In the genomic region with DNA sequence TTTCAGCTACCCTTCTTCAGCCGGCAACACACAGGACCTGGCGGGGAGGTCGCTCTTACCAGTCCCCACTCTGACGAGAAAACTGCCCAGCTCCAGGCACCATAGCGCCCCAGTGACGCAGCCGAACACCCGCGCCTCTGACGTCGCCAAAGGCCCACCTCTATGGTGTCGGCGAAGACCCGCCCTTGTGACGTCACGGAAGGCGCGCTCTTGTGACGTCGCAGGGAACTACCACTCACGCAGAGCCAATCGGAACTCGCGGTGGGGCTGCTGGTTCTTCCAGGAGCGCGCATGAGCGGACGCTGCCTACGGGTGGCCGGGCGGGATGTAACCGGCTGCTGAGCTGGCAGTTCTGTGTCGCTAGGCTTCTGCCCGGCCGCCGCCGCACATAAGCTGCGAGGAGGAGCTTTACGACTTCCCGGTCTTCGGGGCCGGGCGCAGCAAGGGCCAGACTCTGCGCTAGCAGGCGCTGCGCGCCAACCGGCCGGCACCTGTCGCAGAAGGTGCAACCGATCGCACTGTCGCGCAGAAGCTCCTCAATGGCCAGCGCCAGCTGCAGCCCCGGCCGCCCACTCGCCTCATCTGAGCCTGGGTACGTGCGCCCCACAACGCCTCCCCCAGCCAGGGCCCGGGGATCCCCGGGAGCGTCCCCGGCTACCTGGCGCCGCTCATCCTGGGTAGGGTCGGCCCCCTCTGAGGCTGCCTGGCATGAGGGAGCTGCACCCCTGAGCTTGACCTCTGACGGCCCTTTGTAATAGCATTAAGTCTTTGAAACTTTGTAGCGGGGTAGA, we compare ENCODE assay signal across 8 cellular contexts.
DNase-seq lines count a peak whose midpoint lies in the region; ATAC-seq and TF ChIP-seq lines count a peak whose summit lies in the region.
"Not testable (repeated sequence)": the region's sequence is repeated elsewhere in the genome, so short reads cannot be mapped to it uniquely, and the experiment has no call there.

No MANE protein-coding gene starts in this region.

- intact Hi-C loops in activated T-helper 2 cell treated with anti-CD3 and anti-CD28 coated beads, Interferon-gamma antibody, Interleukin-2, Interleukin-4, amounts not matched to agents 10 μg/mL and 5 μg/mL and 100 μg/mL, durations not matched to agents 14 hours and 24 hours and 36 hours (cut with micrococcal nuclease) = loop anchor here (5.0 kb wide), 1 partner anchor 145 kb away; the partner anchor contains the start of gene TP53BP2

- H3K36me3 Mint-ChIP-seq in activated T-helper 2 cell treated with anti-CD3 and anti-CD28 coated beads, Interferon-gamma antibody, Interleukin-2, Interleukin-4, amounts not matched to agents 10 μg/mL and 5 μg/mL and 100 μg/mL, durations not matched to agents 14 hours and 24 hours and 36 hours (ENCODE audit: low read depth); natural killer cell treated with Interleukin-12 subunit alpha and Interleukin-12 subunit beta and Interleukin-15 and Interleukin-18, amount 100 ng/mL, for 72 hours: not testable (repeated sequence)

- not testable (repeated sequence) for H3K4me1 Mint-ChIP-seq in activated T-helper 2 cell treated with anti-CD3 and anti-CD28 coated beads, Interferon-gamma antibody, Interleukin-2, Interleukin-4, amounts not matched to agents 10 μg/mL and 5 μg/mL and 100 μg/mL, durations not matched to agents 14 hours and 24 hours and 36 hours (ENCODE audit: low read depth); natural killer cell treated with Interleukin-12 subunit alpha and Interleukin-12 subunit beta and Interleukin-15 and Interleukin-18, amount 100 ng/mL, for 72 hours (ENCODE audit: low read depth in 2 of 2)

- H3K27me3 Mint-ChIP-seq in activated T-helper 2 cell treated with anti-CD3 and anti-CD28 coated beads, Interferon-gamma antibody, Interleukin-2, Interleukin-4, amounts not matched to agents 10 μg/mL and 5 μg/mL and 100 μg/mL, durations not matched to agents 14 hours and 24 hours and 36 hours (ENCODE audit: low read depth); natural killer cell treated with Interleukin-12 subunit alpha and Interleukin-12 subunit beta and Interleukin-15 and Interleukin-18, amount 100 ng/mL, for 72 hours: not testable (repeated sequence)

- DNase-seq in EH (ENCODE audit: low read depth) = peak; percentile 99
- DNase-seq in H4 (ENCODE audit: low spot score) = peak; percentile 99
- peak; percentile 98 for DNase-seq in LNCaP clone FGC (ENCODE audit: low read depth)
- DNase-seq in RPMI8226 = peak; percentile 100
- peak; percentile 100 for DNase-seq in activated T-helper 2 cell treated with anti-CD3 and anti-CD28 coated beads, Interferon-gamma antibody, Interleukin-2, Interleukin-4, amounts not matched to agents 10 μg/mL and 5 μg/mL and 100 μg/mL, durations not matched to agents 14 hours and 24 hours and 36 hours (ENCODE audit: low spot score)
- peak; percentile 99 for DNase-seq in fibroblast of pulmonary artery (ENCODE audit: low read depth)
- peak; percentile 100 for DNase-seq in natural killer cell treated with Interleukin-12 subunit alpha and Interleukin-12 subunit beta and Interleukin-15 and Interleukin-18, amount 100 ng/mL, for 72 hours (ENCODE audit: low spot score)
- DNase-seq in stimulated activated naive CD4-positive, alpha-beta T cell treated with Interleukin-2 at 50 U/mL for 16 hours (lab: John Stamatoyannopoulos, UW) = peak; percentile 99

- H3K4me3 ChIP-seq in LNCaP clone FGC (ENCODE audit: low read depth, low read length) = peak overlapping the region; percentile 57
- peak overlapping the region; percentile 61 for H3K4me3 ChIP-seq in fibroblast of pulmonary artery (replicated peaks; ENCODE audit: low read depth, low read length)

- not testable (repeated sequence) for H3K9me3 Mint-ChIP-seq in activated T-helper 2 cell treated with anti-CD3 and anti-CD28 coated beads, Interferon-gamma antibody, Interleukin-2, Interleukin-4, amounts not matched to agents 10 μg/mL and 5 μg/mL and 100 μg/mL, durations not matched to agents 14 hours and 24 hours and 36 hours; natural killer cell treated with Interleukin-12 subunit alpha and Interleukin-12 subunit beta and Interleukin-15 and Interleukin-18, amount 100 ng/mL, for 72 hours

- H3K4me3 Mint-ChIP-seq in activated T-helper 2 cell treated with anti-CD3 and anti-CD28 coated beads, Interferon-gamma antibody, Interleukin-2, Interleukin-4, amounts not matched to agents 10 μg/mL and 5 μg/mL and 100 μg/mL, durations not matched to agents 14 hours and 24 hours and 36 hours (ENCODE audit: low read depth) = peak overlapping the region; percentile 85
- peak overlapping the region; percentile 93 for H3K4me3 Mint-ChIP-seq in natural killer cell treated with Interleukin-12 subunit alpha and Interleukin-12 subunit beta and Interleukin-15 and Interleukin-18, amount 100 ng/mL, for 72 hours

- ATAC-seq in natural killer cell treated with Interleukin-12 subunit alpha and Interleukin-12 subunit beta and Interleukin-15 and Interleukin-18, amount 100 ng/mL, for 72 hours = peak; percentile 100

- peak overlapping the region; percentile 94 for H3K27ac Mint-ChIP-seq in activated T-helper 2 cell treated with anti-CD3 and anti-CD28 coated beads, Interferon-gamma antibody, Interleukin-2, Interleukin-4, amounts not matched to agents 10 μg/mL and 5 μg/mL and 100 μg/mL, durations not matched to agents 14 hours and 24 hours and 36 hours
- peak overlapping the region; percentile 97 to 99 for H3K27ac Mint-ChIP-seq in natural killer cell treated with Interleukin-12 subunit alpha and Interleukin-12 subunit beta and Interleukin-15 and Interleukin-18, amount 100 ng/mL, for 72 hours

- TF ChIP-seq CTCF in LNCaP clone FGC (IDR thresholded peaks at IDR 0.05; ENCODE audit: control insufficient read depth, extremely low read depth, insufficient read depth) = 0 out of 2 replicates have a peak, but pooled peaks have one; percentile 6
- TF ChIP-seq CTCF in fibroblast of pulmonary artery (IDR thresholded peaks at IDR 0.05; ENCODE audit: low read length, missing control alignments) = not testable (repeated sequence)

Comparison
In these comparisons a context has a peak if more than half of its experiments do, and no peak if none do; other contexts are left out.
1. Peak in every context shown above with its lines: DNase-seq, ATAC-seq and H3K4me3 ChIP-seq.